In the genomic region with DNA sequence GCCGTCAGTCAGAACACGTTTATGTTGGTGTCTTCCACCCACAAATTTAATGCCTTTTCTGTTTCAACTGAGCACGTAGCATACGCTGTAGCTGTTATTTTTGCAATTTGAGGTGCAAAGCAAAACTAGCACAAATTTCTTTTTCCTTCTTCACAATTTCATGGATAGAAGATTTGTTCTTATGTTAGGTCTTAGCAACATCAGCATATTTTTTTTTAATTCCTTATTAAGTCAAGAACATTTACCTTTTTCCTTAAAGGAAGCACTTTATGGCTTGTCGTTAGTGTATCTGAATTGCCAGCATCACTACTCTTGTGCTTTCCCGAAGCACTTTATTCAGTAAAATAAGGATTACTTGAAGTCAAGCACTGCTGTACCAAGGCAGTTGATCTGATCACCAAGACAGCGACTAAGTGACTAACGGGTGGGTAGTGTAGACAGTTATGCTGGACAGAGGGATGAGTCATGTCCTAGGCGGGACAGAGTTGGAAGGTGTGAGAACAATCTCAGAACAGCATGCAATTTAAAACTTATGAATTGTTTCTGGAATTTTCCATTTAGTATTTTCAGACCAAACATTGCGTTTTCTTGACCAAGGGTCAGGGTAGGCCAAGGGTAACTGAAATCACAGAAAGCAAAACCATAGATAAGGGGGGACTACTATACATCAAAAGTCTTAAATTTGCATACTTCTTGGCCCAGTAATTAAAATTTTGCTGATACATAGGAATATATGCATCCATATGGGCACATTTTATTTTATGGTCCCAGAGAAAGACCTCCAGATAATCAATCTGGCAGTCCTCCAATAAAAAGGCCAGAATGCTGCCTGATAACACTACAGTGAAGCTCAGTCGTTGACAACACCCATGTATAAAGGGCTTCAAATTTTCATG, we compare ENCODE assay signal across 12 cellular contexts. TPM values are rescaled to one million over a fixed set of nuclear protein-coding genes. Genes with fewer than 3 reads are reported as not detected.
A peak's percentile ranks its signal among the peaks of the same experiment; 100 is the strongest.
DNase-seq lines count a peak whose midpoint lies in the region; ATAC-seq and TF ChIP-seq lines count a peak whose summit lies in the region.
"Had no signal": no experiment of that assay in that cellular context is flagged by ENCODE, and none has a peak within 500 bp of the region (broad histone marks: within the 10 kb centered on the region; RNA-seq: fewer than 3 reads in every experiment).

No MANE protein-coding gene starts in this region.

- H3K9me3 ChIP-seq in Karpas-422 (ENCODE audit: low read length) (no peaks in the 10 kb centered on the region), BE2C (no peaks in the 10 kb centered on the region)
- H3K9me3 ChIP-seq: esophagus muscularis mucosa, upper lobe of left lung had no signal

- H3K4me1 ChIP-seq in Karpas-422 (ENCODE audit: low read length) (no peaks in the 10 kb centered on the region), BE2C (peaks cover 19% of the 10 kb centered on the region)

- H4K20me1 ChIP-seq in Karpas-422 (ENCODE audit: insufficient read depth, low read depth, low read length): 0 out of 2 replicates have a peak, but pooled peaks cover 5% of the 10 kb centered on the region

- DNase-seq in activated T-cell treated with anti-CD3 and anti-CD28 coated beads, Interleukin-2, amount 50 U/mL, for 72 hours: peak; percentile 21 to 30
- DNase-seq in activated T-cell treated with anti-CD3 and anti-CD28 coated beads, Interleukin-2, amount 50 U/mL, for 1 hour: no peak
- DNase-seq in activated T-helper 2 cell treated with anti-CD3 and anti-CD28 coated beads, Interferon-gamma antibody, Interleukin-2, Interleukin-4, amounts not matched to agents 10 μg/mL and 5 μg/mL and 100 μg/mL, durations not matched to agents 14 hours and 24 hours and 36 hours (ENCODE audit: low spot score): no peak
- DNase-seq in fibroblast of villous mesenchyme (ENCODE audit: low read depth) (peak; percentile 71), Karpas-422 (no peak), BE2C (no peak)
- DNase-seq: nephron progenitor cell, T-helper 17 cell, upper lobe of left lung had no signal

- peak overlapping the region; percentile 11 to 27 for H3K4me3 Mint-ChIP-seq in activated T-cell treated with anti-CD3 and anti-CD28 coated beads, Interleukin-2, amount 50 U/mL, for 72 hours
- H3K4me3 Mint-ChIP-seq in activated T-helper 2 cell treated with anti-CD3 and anti-CD28 coated beads, Interferon-gamma antibody, Interleukin-2, Interleukin-4, amounts not matched to agents 10 μg/mL and 5 μg/mL and 100 μg/mL, durations not matched to agents 14 hours and 24 hours and 36 hours (ENCODE audit: low read depth): no peak overlapping the region
- no peak overlapping the region for H3K4me3 Mint-ChIP-seq in stimulated activated naive CD8-positive, alpha-beta T cell treated with anti-CD3 and anti-CD28 coated beads, Interleukin-15, Interleukin-2, amounts not matched to agents 100 ng/mL and 50 ng/mL, for 24 hours
- H3K4me3 Mint-ChIP-seq: nephron progenitor cell, T-helper 17 cell had no signal

- no peak overlapping the region for H3K27ac ChIP-seq in Karpas-422 (ENCODE audit: low read length)
- H3K27ac ChIP-seq: esophagus muscularis mucosa, upper lobe of left lung had no signal

- no peak overlapping the region for H3K4me2 ChIP-seq in Karpas-422 (ENCODE audit: low read depth, low read length, poor library complexity, severe bottlenecking)

- H3K79me2 ChIP-seq in Karpas-422 (ENCODE audit: low read length): 0 out of 2 replicates have a peak, but pooled peaks cover 3% of the 10 kb centered on the region

- no peak overlapping the region for H2AFZ ChIP-seq in Karpas-422 (ENCODE audit: low read length)

- H3K27me3 ChIP-seq in Karpas-422 (ENCODE audit: low read length) (no peaks in the 10 kb centered on the region), BE2C (no peaks in the 10 kb centered on the region)
- H3K27me3 ChIP-seq: esophagus muscularis mucosa, upper lobe of left lung had no signal

- H3K36me3 ChIP-seq in Karpas-422 (ENCODE audit: insufficient read depth, low read length) (no peaks in the 10 kb centered on the region), BE2C (no peaks in the 10 kb centered on the region; the same call in 1 of the 2 replicates)

- H3K36me3 Mint-ChIP-seq in activated T-cell treated with anti-CD3 and anti-CD28 coated beads, Interleukin-2, amount 50 U/mL, for 72 hours (ENCODE audit: insufficient read depth in 2 of 2): peaks cover 20 to 23% of the 10 kb centered on the region in 2 donors
- H3K36me3 Mint-ChIP-seq in activated T-helper 2 cell treated with anti-CD3 and anti-CD28 coated beads, Interferon-gamma antibody, Interleukin-2, Interleukin-4, amounts not matched to agents 10 μg/mL and 5 μg/mL and 100 μg/mL, durations not matched to agents 14 hours and 24 hours and 36 hours (ENCODE audit: low read depth): peaks cover 73% of the 10 kb centered on the region
- peaks cover 64% of the 10 kb centered on the region for H3K36me3 Mint-ChIP-seq in stimulated activated naive CD8-positive, alpha-beta T cell treated with anti-CD3 and anti-CD28 coated beads, Interleukin-15, Interleukin-2, amounts not matched to agents 100 ng/mL and 50 ng/mL, for 24 hours (ENCODE audit: low read depth)

- peak; percentile 48 to 57 for ATAC-seq in activated T-cell treated with anti-CD3 and anti-CD28 coated beads, Interleukin-2, amount 50 U/mL, for 72 hours (replicated peaks in 1 of 2)
- ATAC-seq in HG02970 (IDR thresholded peaks at IDR 0.05; ENCODE audit: low FRiP score, unreplicated experiment): no peak
- ATAC-seq: T-helper 17 cell had no signal

- no peaks in the 10 kb centered on the region for H3K27me3 Mint-ChIP-seq in activated T-cell treated with anti-CD3 and anti-CD28 coated beads, Interleukin-2, amount 50 U/mL, for 72 hours (ENCODE audit: low read depth)
- no peaks in the 10 kb centered on the region for H3K27me3 Mint-ChIP-seq in activated T-helper 2 cell treated with anti-CD3 and anti-CD28 coated beads, Interferon-gamma antibody, Interleukin-2, Interleukin-4, amounts not matched to agents 10 μg/mL and 5 μg/mL and 100 μg/mL, durations not matched to agents 14 hours and 24 hours and 36 hours (ENCODE audit: low read depth)
- no peaks in the 10 kb centered on the region for H3K27me3 Mint-ChIP-seq in stimulated activated naive CD8-positive, alpha-beta T cell treated with anti-CD3 and anti-CD28 coated beads, Interleukin-15, Interleukin-2, amounts not matched to agents 100 ng/mL and 50 ng/mL, for 24 hours
- H3K27me3 Mint-ChIP-seq: T-helper 17 cell had no signal

- intact Hi-C loops in activated T-helper 2 cell treated with anti-CD3 and anti-CD28 coated beads, Interferon-gamma antibody, Interleukin-2, Interleukin-4, amounts not matched to agents 10 μg/mL and 5 μg/mL and 100 μg/mL, durations not matched to agents 14 hours and 24 hours and 36 hours (cut with micrococcal nuclease): loop anchor here (2.0 to 5.0 kb wide), 2 partner anchors 51 to 73 kb away; no protein-coding TSS in a partner anchor

- H3K4me3 ChIP-seq in fibroblast of villous mesenchyme (ENCODE audit: low read depth, low read length) (no peak overlapping the region), Karpas-422 (ENCODE audit: low read length) (no peak overlapping the region), BE2C (ENCODE audit: low read depth, low read length) (no peak overlapping the region)
- H3K4me3 ChIP-seq: esophagus muscularis mucosa, upper lobe of left lung had no signal

- TF ChIP-seq CTCF in fibroblast of villous mesenchyme (IDR thresholded peaks at IDR 0.05; ENCODE audit: insufficient read depth, low read depth, low read length): no peak
- no peak for TF ChIP-seq CTCF in BE2C (IDR thresholded peaks at IDR 0.05; ENCODE audit: low read depth, low read length)

- peaks cover 1 to 4% of the 10 kb centered on the region in 2 donors for H3K9me3 Mint-ChIP-seq in activated T-cell treated with anti-CD3 and anti-CD28 coated beads, Interleukin-2, amount 50 U/mL, for 72 hours
- H3K9me3 Mint-ChIP-seq in activated T-helper 2 cell treated with anti-CD3 and anti-CD28 coated beads, Interferon-gamma antibody, Interleukin-2, Interleukin-4, amounts not matched to agents 10 μg/mL and 5 μg/mL and 100 μg/mL, durations not matched to agents 14 hours and 24 hours and 36 hours: peaks cover 8% of the 10 kb centered on the region
- peaks cover 4% of the 10 kb centered on the region for H3K9me3 Mint-ChIP-seq in stimulated activated naive CD8-positive, alpha-beta T cell treated with anti-CD3 and anti-CD28 coated beads, Interleukin-15, Interleukin-2, amounts not matched to agents 100 ng/mL and 50 ng/mL, for 24 hours
- H3K9me3 Mint-ChIP-seq: nephron progenitor cell had no signal

- no peak overlapping the region for H3K9ac ChIP-seq in Karpas-422 (ENCODE audit: low read length)

- peaks cover 87% of the 10 kb centered on the region for H3K4me1 Mint-ChIP-seq in activated T-cell treated with anti-CD3 and anti-CD28 coated beads, Interleukin-2, amount 50 U/mL, for 72 hours (ENCODE audit: low read depth)
- H3K4me1 Mint-ChIP-seq in activated T-helper 2 cell treated with anti-CD3 and anti-CD28 coated beads, Interferon-gamma antibody, Interleukin-2, Interleukin-4, amounts not matched to agents 10 μg/mL and 5 μg/mL and 100 μg/mL, durations not matched to agents 14 hours and 24 hours and 36 hours (ENCODE audit: low read depth): peaks cover 63% of the 10 kb centered on the region
- peaks cover 86% of the 10 kb centered on the region for H3K4me1 Mint-ChIP-seq in stimulated activated naive CD8-positive, alpha-beta T cell treated with anti-CD3 and anti-CD28 coated beads, Interleukin-15, Interleukin-2, amounts not matched to agents 100 ng/mL and 50 ng/mL, for 24 hours (ENCODE audit: low read depth)
- H3K4me1 Mint-ChIP-seq: nephron progenitor cell had no signal

- no peaks in the 10 kb centered on the region for H3K9me2 ChIP-seq in Karpas-422 (replicated peaks; ENCODE audit: insufficient read depth, low read length)

- peak overlapping the region; percentile 88 for H3K27ac Mint-ChIP-seq in activated T-cell treated with anti-CD3 and anti-CD28 coated beads, Interleukin-2, amount 50 U/mL, for 72 hours
- H3K27ac Mint-ChIP-seq in activated T-helper 2 cell treated with anti-CD3 and anti-CD28 coated beads, Interferon-gamma antibody, Interleukin-2, Interleukin-4, amounts not matched to agents 10 μg/mL and 5 μg/mL and 100 μg/mL, durations not matched to agents 14 hours and 24 hours and 36 hours: peak overlapping the region; percentile 1
- peak overlapping the region; percentile 84 for H3K27ac Mint-ChIP-seq in stimulated activated naive CD8-positive, alpha-beta T cell treated with anti-CD3 and anti-CD28 coated beads, Interleukin-15, Interleukin-2, amounts not matched to agents 100 ng/mL and 50 ng/mL, for 24 hours
- H3K27ac Mint-ChIP-seq: nephron progenitor cell had no signal

RNA-seq across cellular contexts. Expression of a gene that starts 13.4 kb away (rescaled TPM):
- total RNA-seq in activated T-cell treated with anti-CD3 and anti-CD28 coated beads, Interleukin-2, amount 50 U/mL, for 72 hours: 10 to 100 TPM; 96.6 to 97.2 TPM
- 49.0 and 54.5 TPM in 2 replicates for total RNA-seq in activated T-helper 2 cell treated with anti-CD3 and anti-CD28 coated beads, Interferon-gamma antibody, Interleukin-2, Interleukin-4, amounts not matched to agents 10 μg/mL and 5 μg/mL and 100 μg/mL, durations not matched to agents 14 hours and 24 hours and 36 hours
- 28.5 and 29.0 TPM in 2 replicates for total RNA-seq in fibroblast of villous mesenchyme
- 32.9 and 40.8 TPM in 2 replicates for total RNA-seq in Karpas-422 (2014; rRNA removed; shearing (Covaris generic); ENCODE audit: low replicate concordance)
- polyA plus RNA-seq in BE2C (2012; ENCODE audit: insufficient read depth, insufficient read length, low read depth): 26.7 TPM

RNA-seq across cellular contexts. Expression of a gene that starts 13.7 kb away (rescaled TPM):
- 10 to 100 TPM in 1 of 2 donors, 1 to 10 TPM in 1; 5.8 to 11.5 TPM for total RNA-seq in activated T-cell treated with anti-CD3 and anti-CD28 coated beads, Interleukin-2, amount 50 U/mL, for 72 hours
- total RNA-seq in activated T-helper 2 cell treated with anti-CD3 and anti-CD28 coated beads, Interferon-gamma antibody, Interleukin-2, Interleukin-4, amounts not matched to agents 10 μg/mL and 5 μg/mL and 100 μg/mL, durations not matched to agents 14 hours and 24 hours and 36 hours: 1.8 and 3.0 TPM in 2 replicates
- 1.3 TPM in 2 replicates for total RNA-seq in fibroblast of villous mesenchyme
- total RNA-seq in Karpas-422 (2014; rRNA removed; shearing (Covaris generic); ENCODE audit: low replicate concordance): 0.90 and 1.6 TPM in 2 replicates
- 5.0 TPM for polyA plus RNA-seq in BE2C (2012; ENCODE audit: insufficient read depth, insufficient read length, low read depth)

Comparison
In these comparisons a context has a peak if more than half of its experiments do, and no peak if none do; other contexts are left out.
1. DNase-seq: peak in activated T-cell treated with anti-CD3 and anti-CD28 coated beads, Interleukin-2, amount 50 U/mL, for 72 hours (2 of 2) and fibroblast of villous mesenchyme (single experiment); none in activated T-cell treated with anti-CD3 and anti-CD28 coated beads, Interleukin-2, amount 50 U/mL, for 1 hour (single experiment), activated T-helper 2 cell treated with anti-CD3 and anti-CD28 coated beads, Interferon-gamma antibody, Interleukin-2, Interleukin-4, amounts not matched to agents 10 μg/mL and 5 μg/mL and 100 μg/mL, durations not matched to agents 14 hours and 24 hours and 36 hours (single experiment), Karpas-422 (single experiment) and BE2C (single experiment).
2. H3K27ac Mint-ChIP-seq: peak in every context shown above with its lines; median percentile 88 in activated T-cell treated with anti-CD3 and anti-CD28 coated beads, Interleukin-2, amount 50 U/mL, for 72 hours; 84 in stimulated activated naive CD8-positive, alpha-beta T cell treated with anti-CD3 and anti-CD28 coated beads, Interleukin-15, Interleukin-2, amounts not matched to agents 100 ng/mL and 50 ng/mL, for 24 hours; 1 in activated T-helper 2 cell treated with anti-CD3 and anti-CD28 coated beads, Interferon-gamma antibody, Interleukin-2, Interleukin-4, amounts not matched to agents 10 μg/mL and 5 μg/mL and 100 μg/mL, durations not matched to agents 14 hours and 24 hours and 36 hours.
3. H3K4me3 Mint-ChIP-seq: peak in activated T-cell treated with anti-CD3 and anti-CD28 coated beads, Interleukin-2, amount 50 U/mL, for 72 hours (2 of 2); none in activated T-helper 2 cell treated with anti-CD3 and anti-CD28 coated beads, Interferon-gamma antibody, Interleukin-2, Interleukin-4, amounts not matched to agents 10 μg/mL and 5 μg/mL and 100 μg/mL, durations not matched to agents 14 hours and 24 hours and 36 hours (single experiment) and stimulated activated naive CD8-positive, alpha-beta T cell treated with anti-CD3 and anti-CD28 coated beads, Interleukin-15, Interleukin-2, amounts not matched to agents 100 ng/mL and 50 ng/mL, for 24 hours (single experiment).